ENCODE assay signal across 9 cellular contexts in the genomic region with DNA sequence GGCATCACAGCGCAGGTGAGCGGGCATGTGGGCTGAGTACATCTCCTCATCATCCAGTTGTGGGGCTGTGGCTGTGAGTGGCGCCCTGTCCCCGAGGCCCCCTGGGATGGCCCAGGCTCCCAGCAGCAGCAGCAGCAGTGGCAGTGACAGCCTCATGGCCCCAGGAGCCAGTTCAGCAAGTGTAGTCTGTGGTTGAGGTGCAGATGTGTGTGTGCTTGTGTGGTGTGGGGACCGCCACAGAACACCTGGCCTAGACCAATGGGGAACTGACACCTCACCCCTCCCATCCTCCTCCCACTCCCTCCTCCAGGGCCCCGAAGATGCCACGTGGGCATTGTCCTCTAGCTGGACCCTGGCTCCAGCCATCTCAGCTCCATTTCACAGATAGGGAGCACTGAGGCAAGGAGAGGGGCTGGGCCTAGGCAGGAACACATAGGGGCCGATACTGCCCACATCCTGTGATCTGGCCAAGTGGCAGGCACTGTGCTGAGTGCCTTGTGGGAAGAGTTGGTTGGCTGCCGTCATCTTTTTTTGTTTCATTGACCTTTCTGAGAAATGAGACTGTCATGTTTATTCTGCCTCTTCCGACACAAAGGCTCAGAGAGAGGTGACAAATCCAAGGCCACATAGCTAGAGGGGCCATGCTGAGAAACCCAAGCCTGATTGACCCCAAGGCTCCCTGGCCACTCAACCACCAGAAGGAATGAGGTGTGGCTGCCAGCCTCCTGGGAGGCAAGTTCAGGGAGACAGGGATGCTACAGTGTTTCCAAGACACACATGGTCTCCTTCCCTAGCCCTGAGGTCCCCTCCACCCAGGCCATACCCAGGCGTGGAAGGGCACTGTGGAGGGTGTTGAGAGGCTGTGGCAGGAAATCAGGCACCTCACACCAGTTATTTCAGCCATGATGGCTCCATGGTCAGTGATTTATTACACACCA. TPM values are rescaled to one million over a fixed set of nuclear protein-coding genes. Genes with fewer than 3 reads are reported as not detected.
DNase-seq lines count a peak whose midpoint lies in the region; ATAC-seq and TF ChIP-seq lines count a peak whose summit lies in the region.
"Had no signal": no experiment of that assay in that cellular context is flagged by ENCODE, and none has a peak within 500 bp of the region (broad histone marks: within the 10 kb centered on the region; RNA-seq: fewer than 3 reads in every experiment).

A gene with protein sequence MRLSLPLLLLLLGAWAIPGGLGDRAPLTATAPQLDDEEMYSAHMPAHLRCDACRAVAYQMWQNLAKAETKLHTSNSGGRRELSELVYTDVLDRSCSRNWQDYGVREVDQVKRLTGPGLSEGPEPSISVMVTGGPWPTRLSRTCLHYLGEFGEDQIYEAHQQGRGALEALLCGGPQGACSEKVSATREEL (minus strand): TSS at position 213 of the 938 bp plus-strand sequence. CDS start 57 bp downstream, at position 156.

- H3K27ac ChIP-seq in HEK293 (ENCODE audit: extremely low read depth, low read depth, low read length) (no peak within 1 kb of the TSS), PC-3 (ENCODE audit: low read length) (peak within 1 kb of the TSS; percentile 98), mammary epithelial cell (ENCODE audit: insufficient read depth, low read depth, low read length) (no peak within 1 kb of the TSS)
- H3K27ac ChIP-seq: SJSA1 had no signal

- dilution Hi-C loops in mammary epithelial cell (cut with HindIII; ENCODE audit: low sequenced_read_pairs), result no loop called here

- no peak within 1 kb of the TSS for H3K4me3 ChIP-seq in HEK293 (ENCODE audit: low read depth, low read length)
- H3K4me3 ChIP-seq in PC-3 (ENCODE audit: low read length), result 0 out of 2 replicates have a peak within 1 kb of the TSS, but pooled peaks have one; percentile 87
- H3K4me3 ChIP-seq in mammary epithelial cell (replicated peaks in 1 of 3; ENCODE audit: insufficient read depth in 1 of 3, low read depth in 2 of 3, low read length in 3 of 3), result no peak within 1 kb of the TSS
- H3K4me3 ChIP-seq: SJSA1 had no signal

- H3K36me3 ChIP-seq in HEK293 (ENCODE audit: control insufficient read depth in 2 of 2, insufficient read depth in 1 of 2, low read length in 2 of 2), result no peaks in the 10 kb centered on the region
- no peaks in the 10 kb centered on the region for H3K36me3 ChIP-seq in PC-3 (ENCODE audit: low read depth, low read length)
- no peaks in the 10 kb centered on the region for H3K36me3 ChIP-seq in mammary epithelial cell (ENCODE audit: insufficient read depth, low read length)
- H3K36me3 ChIP-seq: SJSA1 had no signal

- in situ Hi-C loops in mammary epithelial cell (cut with MboI; ENCODE audit: low sequenced_read_pairs in 2 of 2), result no loop called here

- CTCF ChIA-PET in HEK293 (lab: Yijun Ruan, JAX), result interaction anchor here (0.6 to 1.1 kb wide), 2 partner anchors 11 to 32 kb away, joined by 3 read pairs; no protein-coding TSS in a partner anchor
- CTCF ChIA-PET in PC-3 (lab: Charles Lee), result no interaction called here
- CTCF ChIA-PET in mammary epithelial cell (lab: Charles Lee; ENCODE audit: low non-redundant PET), result no interaction called here

- WGBS in mammary epithelial cell (ENCODE audit: low coverage, missing lambda C conversion rate), result 89% methylated on average over 10 of the region's 11 CpGs

- ATAC-seq in GM18511 (IDR thresholded peaks at IDR 0.05; ENCODE audit: unreplicated experiment) (peak; percentile 36), PC-3 (no peak)

- H3K9ac ChIP-seq in PC-3 (ENCODE audit: low read length) (peak within 1 kb of the TSS; percentile 99), mammary epithelial cell (ENCODE audit: insufficient read depth, low read length) (no peak within 1 kb of the TSS)

- H3K9me2 ChIP-seq in PC-3 (replicated peaks; ENCODE audit: low read length), result no peaks in the 10 kb centered on the region

- no peaks in the 10 kb centered on the region for H3K4me1 ChIP-seq in HEK293 (ENCODE audit: control insufficient read depth, insufficient read depth, low read length)
- peaks cover 20% of the 10 kb centered on the region for H3K4me1 ChIP-seq in PC-3 (ENCODE audit: insufficient read depth, low read length)
- H3K4me1 ChIP-seq in mammary epithelial cell (ENCODE audit: insufficient read depth, low read length), result peaks cover 26% of the 10 kb centered on the region

- H3K4me2 ChIP-seq in PC-3 (ENCODE audit: low read length) (peak within 1 kb of the TSS; percentile 94), mammary epithelial cell (ENCODE audit: insufficient read depth, low read depth, low read length) (no peak within 1 kb of the TSS)

- H4K20me1 ChIP-seq in PC-3 (ENCODE audit: low read length), result no peaks in the 10 kb centered on the region
- H4K20me1 ChIP-seq in mammary epithelial cell (ENCODE audit: insufficient read depth, low read length), result no peaks in the 10 kb centered on the region

- H3F3A ChIP-seq in PC-3 (ENCODE audit: low read length, unreplicated experiment), result no peaks in the 10 kb centered on the region

- BruUV-seq in PC-3 (replicated peaks; lab: Mats Ljungman, UMichigan), result no TSS peak
- no TSS peak for BruUV-seq in mammary epithelial cell (replicated peaks; lab: Mats Ljungman, UMichigan)

- H3K9me3 ChIP-seq in HEK293 (ENCODE audit: control insufficient read depth, insufficient read depth, low read depth, low read length) (no peaks in the 10 kb centered on the region), PC-3 (ENCODE audit: low read length) (no peaks in the 10 kb centered on the region), mammary epithelial cell (replicated peaks; ENCODE audit: insufficient read depth, low read length) (peaks cover 7% of the 10 kb centered on the region)

- intact Hi-C loops in PC-3 (cut with micrococcal nuclease) (no loop called here), mammary epithelial cell (cut with micrococcal nuclease) (loop anchor here (2.0 kb wide), 1 partner anchor 55 kb away; no protein-coding TSS in a partner anchor)

- no peak within 1 kb of the TSS for H2AFZ ChIP-seq in PC-3 (ENCODE audit: low read length)
- H2AFZ ChIP-seq in mammary epithelial cell (ENCODE audit: low read depth, low read length), result peak within 1 kb of the TSS; percentile 81

- H3K27me3 ChIP-seq in PC-3 (ENCODE audit: low read length) (no peaks in the 10 kb centered on the region), mammary epithelial cell (ENCODE audit: insufficient read depth, low read length) (peaks cover 14% of the 10 kb centered on the region)

- DNase-seq in PC-3 (no peak), mammary epithelial cell (no peak), NCI-H2196 treated with DMSO at 0.1 percent for 48 hours (lab: John Stamatoyannopoulos, UW; ENCODE audit: unreplicated experiment) (no peak), NCI-H1436 (lab: John Stamatoyannopoulos, UW) (no peak), NCI-H1694 (lab: John Stamatoyannopoulos, UW) (no peak)
- DNase-seq in stimulated activated CD8-positive, alpha-beta memory T cell treated with anti-CD3 and anti-CD28 coated beads, Interleukin-7, amount 100 ng/mL, for 4 hours (ENCODE audit: low read depth in 2 of 2), result peak; percentile 50 to 66

- POLR2A ChIA-PET in HEK293 (lab: Yijun Ruan, JAX) (interaction anchor here (0.6 to 1.4 kb wide), 2 partner anchors 48 to 362 kb away, joined by 4 to 5 read pairs; a partner anchor contains a TSS), PC-3 (lab: Charles Lee; ENCODE audit: unreplicated experiment) (no interaction called here)

- H3K79me2 ChIP-seq in PC-3 (ENCODE audit: low read length) (peaks cover 28% of the 10 kb centered on the region), mammary epithelial cell (ENCODE audit: insufficient read depth, low read length) (no peaks in the 10 kb centered on the region)

- TF ChIP-seq CTCF in HEK293 (tag by site-specific recombination; IDR thresholded peaks at IDR 0.05) (no peak), PC-3 (conservative IDR thresholded peaks at IDR 0.05; ENCODE audit: low read depth, low read length) (no peak), mammary epithelial cell (conservative IDR thresholded peaks at IDR 0.05 in 1 of 2, IDR thresholded peaks at IDR 0.05 in 1 of 2; ENCODE audit: extremely low read depth in 1 of 2, insufficient read depth in 1 of 2, low read depth in 1 of 2, low read length in 2 of 2) (no peak)

TF ChIP-seq in HEK293, 187 proteins besides CTCF, POLR2A, EP300 and RAD21:
- TF ChIP-seq ZNF133 (tag by site-specific recombination; IDR thresholded peaks at IDR 0.05), result no peak
- TF ChIP-seq ZFHX2 (tag by site-specific recombination; conservative IDR thresholded peaks at IDR 0.05), result peak; percentile 29; the same call in 1 of the 2 replicates
- peak; percentile 31; the same call in 1 of the 2 replicates for TF ChIP-seq ZBTB8A (tag by site-specific recombination; IDR thresholded peaks at IDR 0.05)
- TF ChIP-seq GLIS1 (tag by site-specific recombination; IDR thresholded peaks at IDR 0.05), result peak; percentile 8; the same call in 1 of the 2 replicates

RNA-seq across cellular contexts. Expression of the gene that starts here (rescaled TPM):
- total RNA-seq in PC-3 (2014; rRNA removed) (0.22 and 1.0 TPM in 2 replicates), mammary epithelial cell (not detected)
- not detected for polyA plus RNA-seq in mammary epithelial cell
- not detected for polyA minus RNA-seq in mammary epithelial cell
- total RNA-seq: SJSA1 had no signal

Comparison
In these comparisons a context has a peak if more than half of its experiments do, and no peak if none do; other contexts are left out.
1. DNase-seq: peak in stimulated activated CD8-positive, alpha-beta memory T cell treated with anti-CD3 and anti-CD28 coated beads, Interleukin-7, amount 100 ng/mL, for 4 hours (2 of 2); none in PC-3 (single experiment), mammary epithelial cell (single experiment), NCI-H2196 treated with DMSO at 0.1 percent for 48 hours (single experiment), NCI-H1436 (single experiment) and NCI-H1694 (single experiment).